Comparison of ENCODE assay signal across 19 cellular contexts in genomic region chr5:129917224-129917623, GRCh38.
"Had no signal": no experiment of that assay in that cellular context is flagged by ENCODE, and none has a peak within 500 bp of the region (broad histone marks: within the 10 kb centered on the region; RNA-seq: fewer than 3 reads in every experiment).

No MANE protein-coding gene starts in this region.

- H3K4me3 ChIP-seq: coronary artery, gastroesophageal sphincter, heart left ventricle, left lung, sigmoid colon, spleen, thoracic aorta, upper lobe of right lung had no signal

- H3K27ac ChIP-seq: coronary artery, gastroesophageal sphincter, heart left ventricle, left lung, parathyroid adenoma, sigmoid colon, spleen, thoracic aorta, upper lobe of right lung, VCaP had no signal

- H3K4me1 ChIP-seq: gastroesophageal sphincter, heart left ventricle, left lung, parathyroid adenoma, upper lobe of right lung had no signal

- H3K27me3 ChIP-seq: gastroesophageal sphincter, heart left ventricle, left lung, sigmoid colon, spleen, upper lobe of right lung had no signal

- H3K9ac ChIP-seq: parathyroid adenoma had no signal

- ATAC-seq: esophagus mucosa; gastroesophageal sphincter; heart left ventricle; left lung; stimulated activated naive B cell treated with anti-CD40 and anti-IgM and Interleukin-4, amounts not matched to agents 10 μg/mL and 1 μg/mL and 100 μg/mL, for 72 hours; T-helper 17 cell; upper lobe of right lung had no signal

- H3K9me3 ChIP-seq: gastroesophageal sphincter, heart left ventricle, left lung, sigmoid colon, spleen, thoracic aorta, upper lobe of right lung had no signal

- H3K36me3 ChIP-seq: gastroesophageal sphincter, left lung, sigmoid colon, spleen, upper lobe of right lung had no signal

- DNase-seq: activated CD4-positive, alpha-beta T cell treated with anti-CD3 and anti-CD28 coated beads for 1 hour; activated gamma-delta T cell treated with Interleukin-2 at 50 U/mL for 16 hours; activated T-cell treated with anti-CD3 and anti-CD28 coated beads for 4 hours; amygdala; central memory CD4-positive, alpha-beta T cell; heart left ventricle; left lung; midbrain; sigmoid colon; spleen; stimulated activated naive B cell treated with anti-CD40 and anti-IgM and Interleukin-4, amounts not matched to agents 10 μg/mL and 1 μg/mL and 100 μg/mL, for 72 hours; T-helper 17 cell; upper lobe of right lung had no signal
